ENCODE assay signal across 36 cellular contexts in genomic region chr6:15396808-15397207, GRCh38.
"Had no signal": no experiment of that assay in that cellular context is flagged by ENCODE, and none has a peak within 500 bp of the region (broad histone marks: within the 10 kb centered on the region; RNA-seq: fewer than 3 reads in every experiment).

No MANE protein-coding gene starts in this region.

- H3K27ac ChIP-seq: brain microvascular endothelial cell, Peyer's patch, WERI-Rb-1 had no signal

- H3K4me3 ChIP-seq: Peyer's patch had no signal

- H3K4me3 Mint-ChIP-seq: activated CD4-positive, alpha-beta memory T cell treated with anti-CD3 and anti-CD28 coated beads, Interleukin-2, amount 10 ng/mL, durations not matched to agents 7 days and 5 days; activated CD8-positive, alpha-beta memory T cell treated with anti-CD3 and anti-CD28 coated beads, Interleukin-2, amount 10 ng/mL, durations not matched to agents 7 days and 5 days; activated naive CD4-positive, alpha-beta T cell treated with anti-CD3 and anti-CD28 coated beads, Interleukin-2, amount 10 ng/mL, durations not matched to agents 7 days and 5 days; activated naive CD8-positive, alpha-beta T cell; activated naive CD8-positive, alpha-beta T cell treated with anti-CD3 and anti-CD28 coated beads, Interleukin-2, amount 50 U/mL, for 24 hours had no signal

- H3K36me3 Mint-ChIP-seq: activated naive CD8-positive, alpha-beta T cell had no signal

- H3K36me3 ChIP-seq: brain microvascular endothelial cell, Peyer's patch, WERI-Rb-1 had no signal

- H3K9me3 ChIP-seq: Peyer's patch had no signal

- DNase-seq: activated CD4-positive, alpha-beta memory T cell treated with anti-CD3 and anti-CD28 coated beads, Interleukin-2, amount 10 ng/mL, durations not matched to agents 7 days and 5 days; activated CD4-positive, alpha-beta T cell treated with anti-CD3 and anti-CD28 coated beads for 1 hour; activated CD4-positive, alpha-beta T cell treated with anti-CD3 and anti-CD28 coated beads for 48 hours; activated CD4-positive, CD25-positive, alpha-beta regulatory T cell; activated CD8-positive, alpha-beta memory T cell treated with anti-CD3 and anti-CD28 coated beads for 24 hours; activated CD8-positive, alpha-beta memory T cell treated with anti-CD3 and anti-CD28 coated beads, Interleukin-2, amount 10 ng/mL, durations not matched to agents 7 days and 5 days; activated CD8-positive, alpha-beta memory T cell treated with anti-CD3 and anti-CD28 coated beads, Interleukin-2, amount 50 U/mL, for 48 hours; activated effector memory CD4-positive, alpha-beta T cell treated with Interleukin-2 at 50 U/mL for 16 hours; activated naive CD4-positive, alpha-beta T cell treated with anti-CD3 and anti-CD28 coated beads, Interleukin-2, amount 10 ng/mL, durations not matched to agents 7 days and 5 days; activated naive CD8-positive, alpha-beta T cell treated with anti-CD3 and anti-CD28 coated beads, Interleukin-2, amount 50 U/mL, for 24 hours; activated T-cell treated with anti-CD3 and anti-CD28 coated beads, Interleukin-2, amount 50 U/mL, for 48 hours; anterior cingulate cortex; brain microvascular endothelial cell; central memory CD4-positive, alpha-beta T cell; Kasumi-1; KG1; NCI-H1436 treated with DMSO at 0.1 percent for 48 hours; NCI-H1694 treated with DMSO at 0.1 percent for 48 hours; NCI-H2029 treated with DMSO at 0.1 percent for 48 hours; NCI-H2107; NCI-H2171; NCI-H510A; NCI-H526; NCI-H748 treated with DMSO at 0.1 percent for 48 hours; NK-92 treated with Interleukin-12 subunit alpha and Interleukin-12 subunit beta, amount 100 ng/mL, for 24 hours; PC-3; Peyer's patch; RPMI8226; SIG-M5; SW 1271; T-helper 1 cell; T-helper 2 cell; T-helper 9 cell; WERI-Rb-1 had no signal

- ATAC-seq: activated CD8-positive, alpha-beta memory T cell treated with anti-CD3 and anti-CD28 coated beads, Interleukin-2, amount 10 ng/mL, durations not matched to agents 7 days and 5 days; activated naive CD8-positive, alpha-beta T cell treated with anti-CD3 and anti-CD28 coated beads, Interleukin-2, amount 50 U/mL, for 24 hours; PC-3; Right ventricle myocardium inferior had no signal

- H3K27ac Mint-ChIP-seq: activated CD4-positive, alpha-beta memory T cell treated with anti-CD3 and anti-CD28 coated beads, Interleukin-2, amount 10 ng/mL, durations not matched to agents 7 days and 5 days; activated CD8-positive, alpha-beta memory T cell treated with anti-CD3 and anti-CD28 coated beads, Interleukin-2, amount 10 ng/mL, durations not matched to agents 7 days and 5 days; activated naive CD4-positive, alpha-beta T cell treated with anti-CD3 and anti-CD28 coated beads, Interleukin-2, amount 10 ng/mL, durations not matched to agents 7 days and 5 days; activated naive CD8-positive, alpha-beta T cell; activated naive CD8-positive, alpha-beta T cell treated with anti-CD3 and anti-CD28 coated beads, Interleukin-2, amount 50 U/mL, for 24 hours had no signal

- H3K27me3 ChIP-seq: brain microvascular endothelial cell, Peyer's patch had no signal

- H3K9me3 Mint-ChIP-seq: activated CD4-positive, alpha-beta memory T cell treated with anti-CD3 and anti-CD28 coated beads, Interleukin-2, amount 10 ng/mL, durations not matched to agents 7 days and 5 days; activated naive CD4-positive, alpha-beta T cell treated with anti-CD3 and anti-CD28 coated beads, Interleukin-2, amount 10 ng/mL, durations not matched to agents 7 days and 5 days; activated naive CD8-positive, alpha-beta T cell treated with anti-CD3 and anti-CD28 coated beads, Interleukin-2, amount 50 U/mL, for 24 hours had no signal

- H3K27me3 Mint-ChIP-seq: activated CD4-positive, alpha-beta memory T cell treated with anti-CD3 and anti-CD28 coated beads, Interleukin-2, amount 10 ng/mL, durations not matched to agents 7 days and 5 days; activated CD8-positive, alpha-beta memory T cell treated with anti-CD3 and anti-CD28 coated beads, Interleukin-2, amount 10 ng/mL, durations not matched to agents 7 days and 5 days; activated naive CD4-positive, alpha-beta T cell treated with anti-CD3 and anti-CD28 coated beads, Interleukin-2, amount 10 ng/mL, durations not matched to agents 7 days and 5 days; activated naive CD8-positive, alpha-beta T cell; activated naive CD8-positive, alpha-beta T cell treated with anti-CD3 and anti-CD28 coated beads, Interleukin-2, amount 50 U/mL, for 24 hours had no signal
